In the genomic region with DNA sequence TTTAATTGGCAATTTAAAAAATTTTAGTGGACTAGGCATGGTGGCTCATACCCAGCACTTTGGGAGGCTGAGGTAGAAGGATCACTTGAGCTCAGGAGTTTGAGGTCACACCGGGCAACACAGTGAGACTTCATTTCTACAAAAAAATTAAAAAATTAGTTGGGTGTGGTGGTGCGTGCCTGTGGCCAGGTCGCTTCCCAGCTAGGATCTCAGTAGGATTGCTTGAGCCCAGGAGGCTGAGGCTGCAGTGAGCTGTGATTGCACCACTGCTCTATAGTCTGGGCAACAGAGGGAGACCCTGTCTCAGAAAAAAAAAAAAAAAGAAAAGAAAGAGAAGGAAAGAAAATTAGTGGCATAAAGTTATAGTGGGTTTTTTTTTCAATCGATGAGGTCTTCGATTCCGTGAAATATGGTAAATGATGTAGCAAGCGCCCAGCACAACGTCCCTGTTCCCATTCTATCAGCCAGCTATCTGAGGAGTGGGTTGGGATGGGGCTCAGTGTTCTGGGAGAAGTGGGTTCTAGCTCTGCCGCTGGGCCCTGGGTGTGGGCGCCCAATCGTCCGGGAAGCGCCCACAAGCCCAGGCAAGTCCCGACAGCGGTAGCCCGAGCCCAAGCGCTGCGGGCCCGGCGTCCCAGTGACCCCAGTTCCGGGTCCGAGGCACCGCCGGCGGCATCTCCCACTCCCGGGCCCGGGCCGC, we compare ENCODE assay signal across 7 cellular contexts. TPM values are rescaled to one million over a fixed set of nuclear protein-coding genes. Genes with fewer than 3 reads are reported as not detected.
DNase-seq lines count a peak whose midpoint lies in the region; ATAC-seq and TF ChIP-seq lines count a peak whose summit lies in the region.
"Had no signal": no experiment of that assay in that cellular context is flagged by ENCODE, and none has a peak within 500 bp of the region (broad histone marks: within the 10 kb centered on the region; RNA-seq: fewer than 3 reads in every experiment).

No MANE protein-coding gene starts in this region.

- peaks cover 22% of the 10 kb centered on the region for H3K27me3 ChIP-seq in thymus (ENCODE audit: control insufficient read depth, insufficient read depth)

- H3K9me3 Mint-ChIP-seq in activated CD8-positive, alpha-beta memory T cell treated with anti-CD3 and anti-CD28 coated beads, Interleukin-2, amount 10 ng/mL, durations not matched to agents 7 days and 5 days (ENCODE audit: low read depth), result no peaks in the 10 kb centered on the region

- WGBS in thymus, result 31% methylated on average over 28 of the region's 28 CpGs

- no peaks in the 10 kb centered on the region for H3K36me3 ChIP-seq in thymus (ENCODE audit: control insufficient read depth, insufficient read depth)

- peaks cover 4% of the 10 kb centered on the region for H3K36me3 Mint-ChIP-seq in activated CD8-positive, alpha-beta memory T cell treated with anti-CD3 and anti-CD28 coated beads, Interleukin-2, amount 10 ng/mL, durations not matched to agents 7 days and 5 days

- H3K4me3 Mint-ChIP-seq in activated CD8-positive, alpha-beta memory T cell treated with anti-CD3 and anti-CD28 coated beads, Interleukin-2, amount 10 ng/mL, durations not matched to agents 7 days and 5 days, result peak overlapping the region; percentile 73

- peaks cover 23% of the 10 kb centered on the region for H3K4me1 ChIP-seq in thymus (ENCODE audit: control insufficient read depth, insufficient read depth, low read length)

- H3K9me3 ChIP-seq in thymus (ENCODE audit: control insufficient read depth), result no peaks in the 10 kb centered on the region

- H3K4me3 ChIP-seq in foreskin fibroblast (ENCODE audit: low read depth in 1 of 2, low read length in 2 of 2) (peak overlapping the region; percentile 86 to 96), thymus (ENCODE audit: low read length) (peak overlapping the region; percentile 58)

- CTCF ChIA-PET in activated CD8-positive, alpha-beta memory T cell treated with anti-CD3 and anti-CD28 coated beads, Interleukin-2, amount 10 ng/mL, durations not matched to agents 7 days and 5 days (lab: Charles Lee), result interaction anchor here (0.7 to 26.4 kb wide), 8 partner anchors 11 to 187 kb away, joined by 3 to 710 read pairs (median 4); partner anchors contain the start of genes CCDC85B, CFL1, CTSW and EFEMP2

- DNase-seq in activated CD8-positive, alpha-beta memory T cell treated with anti-CD3 and anti-CD28 coated beads, Interleukin-2, amount 10 ng/mL, durations not matched to agents 7 days and 5 days, result no peak
- no peak for DNase-seq in activated CD8-positive, alpha-beta memory T cell treated with anti-CD3 and anti-CD28 coated beads, Interleukin-2, amount 50 U/mL, for 4 hours
- DNase-seq in foreskin fibroblast, result peak in 1 of 2 donors; percentile 37

- peaks cover 67% of the 10 kb centered on the region for H3K4me1 Mint-ChIP-seq in activated CD8-positive, alpha-beta memory T cell treated with anti-CD3 and anti-CD28 coated beads, Interleukin-2, amount 10 ng/mL, durations not matched to agents 7 days and 5 days

- no peak for TF ChIP-seq CTCF in foreskin fibroblast (IDR thresholded peaks at IDR 0.05; ENCODE audit: low read depth, low read length)

- no peak overlapping the region for H3K27ac ChIP-seq in thymus (ENCODE audit: low read depth)
- H3K27ac ChIP-seq: C4-2B had no signal

- no peak for ATAC-seq in activated CD8-positive, alpha-beta memory T cell treated with anti-CD3 and anti-CD28 coated beads, Interleukin-2, amount 10 ng/mL, durations not matched to agents 7 days and 5 days
- no peak for ATAC-seq in GM18861 (IDR thresholded peaks at IDR 0.05; ENCODE audit: unreplicated experiment)
- no peak for ATAC-seq in GM21515 (IDR thresholded peaks at IDR 0.05; ENCODE audit: unreplicated experiment)

- H3K27me3 Mint-ChIP-seq in activated CD8-positive, alpha-beta memory T cell treated with anti-CD3 and anti-CD28 coated beads, Interleukin-2, amount 10 ng/mL, durations not matched to agents 7 days and 5 days, result peaks cover under 1% of the 10 kb centered on the region

- peak overlapping the region; percentile 81 for H3K27ac Mint-ChIP-seq in activated CD8-positive, alpha-beta memory T cell treated with anti-CD3 and anti-CD28 coated beads, Interleukin-2, amount 10 ng/mL, durations not matched to agents 7 days and 5 days

RNA-seq across cellular contexts. Expression of gene FOSL1, which starts 1.4 kb away (rescaled TPM):
- total RNA-seq in activated CD8-positive, alpha-beta memory T cell treated with anti-CD3 and anti-CD28 coated beads, Interleukin-2, amount 10 ng/mL, durations not matched to agents 7 days and 5 days, result 1 to 10 TPM; 2.7 to 6.0 TPM
- 3.8 TPM for polyA plus RNA-seq in thymus

RNA-seq across cellular contexts. Expression of gene CCDC85B, which starts 8.3 kb away (rescaled TPM):
- 10 to 100 TPM; 82.3 to 94.1 TPM for total RNA-seq in activated CD8-positive, alpha-beta memory T cell treated with anti-CD3 and anti-CD28 coated beads, Interleukin-2, amount 10 ng/mL, durations not matched to agents 7 days and 5 days
- polyA plus RNA-seq in thymus, result 20.2 TPM

RNA-seq across cellular contexts. Expression of gene FIBP, which starts 10.5 kb away (rescaled TPM):
- 100 to 1,000 TPM; 100 to 122 TPM for total RNA-seq in activated CD8-positive, alpha-beta memory T cell treated with anti-CD3 and anti-CD28 coated beads, Interleukin-2, amount 10 ng/mL, durations not matched to agents 7 days and 5 days
- polyA plus RNA-seq in thymus, result 70.9 TPM

RNA-seq across cellular contexts. Expression of gene CTSW, which starts 19.2 kb away (rescaled TPM):
- 100 to 1,000 TPM; 268 to 339 TPM for total RNA-seq in activated CD8-positive, alpha-beta memory T cell treated with anti-CD3 and anti-CD28 coated beads, Interleukin-2, amount 10 ng/mL, durations not matched to agents 7 days and 5 days
- polyA plus RNA-seq in thymus, result 4.2 TPM

RNA-seq across cellular contexts. Expression of gene C11orf68, which starts 20.1 kb away (rescaled TPM):
- total RNA-seq in activated CD8-positive, alpha-beta memory T cell treated with anti-CD3 and anti-CD28 coated beads, Interleukin-2, amount 10 ng/mL, durations not matched to agents 7 days and 5 days, result 10 to 100 TPM; 27.5 to 37.8 TPM
- polyA plus RNA-seq in thymus, result 38.8 TPM
